ENCODE assay signal across 8 cellular contexts in genomic region chr1:74731399-74732052, GRCh38. TPM values are rescaled to one million over a fixed set of nuclear protein-coding genes. Genes with fewer than 3 reads are reported as not detected.
A peak's percentile ranks its signal among the peaks of the same experiment; 100 is the strongest.
DNase-seq lines count a peak whose midpoint lies in the region; ATAC-seq and TF ChIP-seq lines count a peak whose summit lies in the region.

No MANE protein-coding gene starts in this region.

- 31% methylated on average over 10 of the region's 11 CpGs for WGBS in right lobe of liver (ENCODE audit: insufficient coverage, low coverage, low lambda C conversion rate, missing lambda C conversion rate)

- peaks cover 0 to 53% (median 3%) of the 10 kb centered on the region in 4 donors for H3K4me1 ChIP-seq in right lobe of liver

- peak overlapping the region; percentile 89 to 97 (median 94) for H3K27ac ChIP-seq in right lobe of liver

- ATAC-seq in GM18508 (IDR thresholded peaks at IDR 0.05; ENCODE audit: insufficient read depth, unreplicated experiment) = peak; percentile 34
- peak; percentile 25 for ATAC-seq in HG02840 (IDR thresholded peaks at IDR 0.05; ENCODE audit: low FRiP score, unreplicated experiment)
- ATAC-seq in right lobe of liver = peak; percentile 60 to 71 (median 66)

- H3K9me3 ChIP-seq in right lobe of liver = no peaks in the 10 kb centered on the region

- no peaks in the 10 kb centered on the region for H3K27me3 ChIP-seq in right lobe of liver

- TF ChIP-seq CTCF in WI38 (IDR thresholded peaks at IDR 0.05; ENCODE audit: low read depth, low read length) = no peak
- no peak for TF ChIP-seq CTCF in right lobe of liver (IDR thresholded peaks at IDR 0.05)

- DNase-seq in right lobe of liver = peak in 1 of 3 donors; percentile 67
- DNase-seq in NOMO-1 treated with DMSO at 0.1 percent for 48 hours (lab: John Stamatoyannopoulos, UW; ENCODE audit: unreplicated experiment) = no peak
- DNase-seq in C1 segment of cervical spinal cord (lab: John Stamatoyannopoulos, UW) = no peak
- DNase-seq in NCI-H2171 (lab: John Stamatoyannopoulos, UW) = no peak
- DNase-seq in NCI-H1694 (lab: John Stamatoyannopoulos, UW) = no peak

- peak; percentile 93 for TF ChIP-seq POLR2A in right lobe of liver (IDR thresholded peaks at IDR 0.05)

- H3K36me3 ChIP-seq in right lobe of liver = peaks cover 0 to 1% (median 0%) of the 10 kb centered on the region in 4 donors

- H3K4me3 ChIP-seq in WI38 (ENCODE audit: low read depth, low read length) (peak overlapping the region; percentile 97), right lobe of liver (peak overlapping the region; percentile 65 to 80 (median 77))

- intact Hi-C loops in right lobe of liver (cut with DNase I) = no loop called here

RNA-seq across cellular contexts. Expression of gene CRYZ, which starts 1.3 kb away (rescaled TPM):
- total RNA-seq in right lobe of liver = 100 to 1,000 TPM; 127 to 177 (median 150) TPM

RNA-seq across cellular contexts. Expression of gene TYW3, which starts 1.4 kb away (rescaled TPM):
- total RNA-seq in right lobe of liver = 10 to 100 TPM in 2 of 6 experiments, 1 to 10 TPM in 4; 7.4 to 10.8 (median 8.5) TPM

RNA-seq across cellular contexts. Expression of gene ERICH3, which starts 57.9 kb away (rescaled TPM):
- total RNA-seq in right lobe of liver = under 1 TPM in 4 of 6 experiments, not detected in 2; 0.06 to 0.51 (median 0.14) TPM
